ENCODE assay signal across 18 cellular contexts in the genomic region with DNA sequence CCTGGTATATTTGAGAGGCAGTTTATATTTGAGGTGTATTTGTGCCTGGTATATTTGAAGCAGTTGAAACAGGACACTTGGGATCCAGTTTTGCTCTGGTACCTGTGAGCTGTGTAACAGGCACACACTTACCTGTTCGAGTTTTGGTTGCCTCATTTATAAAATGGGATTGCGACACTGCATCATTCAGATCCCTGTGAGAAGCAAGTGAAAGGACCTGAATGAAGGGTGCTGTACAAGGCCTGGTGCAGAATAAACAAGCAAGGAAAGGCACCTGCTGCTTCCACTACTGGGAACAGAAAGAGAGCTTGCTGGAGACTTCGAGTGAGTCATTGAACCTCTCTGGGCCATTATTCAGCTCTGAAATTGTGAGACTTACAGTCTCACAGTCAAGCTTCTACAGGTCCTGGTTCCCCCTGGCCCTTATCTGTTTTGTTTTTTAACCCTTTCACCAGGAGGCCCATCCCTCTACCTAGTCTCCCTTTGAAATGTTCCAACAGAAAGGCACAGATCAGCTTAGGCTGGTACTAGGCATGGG. TPM values are rescaled to one million over a fixed set of nuclear protein-coding genes. Genes with fewer than 3 reads are reported as not detected.
DNase-seq lines count a peak whose midpoint lies in the region; ATAC-seq, FAIRE-seq and TF ChIP-seq lines count a peak whose summit lies in the region.
"Had no signal": no experiment of that assay in that cellular context is flagged by ENCODE, and none has a peak within 500 bp of the region (broad histone marks: within the 10 kb centered on the region; RNA-seq: fewer than 3 reads in every experiment).

No MANE protein-coding gene starts in this region.

- H3K27me3 Mint-ChIP-seq in activated naive CD8-positive, alpha-beta T cell treated with anti-CD3 and anti-CD28 coated beads for 36 hours, result no peaks in the 10 kb centered on the region

- H3K27ac ChIP-seq in DOHH2 (ENCODE audit: low read depth, low read length), result peak overlapping the region; percentile 94
- no peak overlapping the region for H3K27ac ChIP-seq in lung (ENCODE audit: low read depth in 1 of 2, low read length in 1 of 2)
- no peak overlapping the region for H3K27ac ChIP-seq in vagina

- H3K4me1 Mint-ChIP-seq in activated naive CD8-positive, alpha-beta T cell treated with anti-CD3 and anti-CD28 coated beads for 36 hours, result no peaks in the 10 kb centered on the region
- H3K4me1 Mint-ChIP-seq: GM23338 had no signal

- no peak for TF ChIP-seq RAD21 in Ishikawa (IDR thresholded peaks at IDR 0.05; ENCODE audit: low read depth)

- no peak for TF ChIP-seq CTCF in DOHH2 (IDR thresholded peaks at IDR 0.05; ENCODE audit: low read depth, low read length, poor library complexity, severe bottlenecking)
- no peak for TF ChIP-seq CTCF in bronchial epithelial cell (IDR thresholded peaks at IDR 0.05; ENCODE audit: insufficient read depth, low read length, severe bottlenecking)
- TF ChIP-seq CTCF in lung (IDR thresholded peaks at IDR 0.05; ENCODE audit: control extremely low read depth, extremely low read depth), result no peak
- no peak for TF ChIP-seq CTCF in GM10266 (IDR thresholded peaks at IDR 0.05; ENCODE audit: control insufficient read depth, insufficient read depth, low read depth, missing control alignments)
- TF ChIP-seq CTCF in vagina (IDR thresholded peaks at IDR 0.05), result no peak

- H3K9me2 ChIP-seq in DOHH2 (replicated peaks; ENCODE audit: control insufficient read depth, low read length), result no peaks in the 10 kb centered on the region

- H3K27me3 ChIP-seq in DOHH2 (ENCODE audit: control insufficient read depth, low read length) (no peaks in the 10 kb centered on the region), bronchial epithelial cell (ENCODE audit: control insufficient read depth, insufficient read depth, low read length) (no peaks in the 10 kb centered on the region), lung (ENCODE audit: control insufficient read depth, insufficient read depth) (no peaks in the 10 kb centered on the region), vagina (no peaks in the 10 kb centered on the region)

- H3K4me1 ChIP-seq in DOHH2 (ENCODE audit: control insufficient read depth, low read length) (peaks cover 37% of the 10 kb centered on the region), lung (ENCODE audit: control insufficient read depth in 2 of 2, insufficient read depth in 2 of 2, low read length in 2 of 2) (no peaks in the 10 kb centered on the region), vagina (no peaks in the 10 kb centered on the region)

- H3K4me3 Mint-ChIP-seq in activated naive CD8-positive, alpha-beta T cell treated with anti-CD3 and anti-CD28 coated beads for 36 hours, result no peak overlapping the region
- H3K4me3 Mint-ChIP-seq: CD14-positive monocyte; GM23338; T-helper 1 cell treated with Interleukin-12 subunit alpha and Interleukin-12 subunit beta and Interleukin-4 antibody, amounts not matched to agents 30 μg/mL and 1 μg/mL, for 36 hours had no signal

- DNase-seq in bronchial epithelial cell (ENCODE audit: low read depth), result peak; percentile 43
- peak; percentile 38 for DNase-seq in lung (ENCODE audit: low spot score)
- no peak for DNase-seq in GM10266 (ENCODE audit: extremely low spot score)
- DNase-seq in vagina (ENCODE audit: extremely low spot score in 2 of 2), result no peak
- DNase-seq in activated naive CD8-positive, alpha-beta T cell treated with anti-CD3 and anti-CD28 coated beads for 36 hours, result no peak
- DNase-seq: GDM1, KG1, NCI-H1417 treated with DMSO at 0.1 percent for 48 hours, NCI-H187 treated with DMSO at 0.1 percent for 48 hours, NCI-H748 treated with DMSO at 0.1 percent for 48 hours had no signal

- no peaks in the 10 kb centered on the region for H3K79me2 ChIP-seq in DOHH2 (ENCODE audit: control insufficient read depth, low read length)

- ATAC-seq in lung (ENCODE audit: insufficient read depth, low FRiP score), result peak; percentile 17
- ATAC-seq: GM23338, HCT116 had no signal

- H3K36me3 Mint-ChIP-seq in activated naive CD8-positive, alpha-beta T cell treated with anti-CD3 and anti-CD28 coated beads for 36 hours, result no peaks in the 10 kb centered on the region
- H3K36me3 Mint-ChIP-seq: CD14-positive monocyte had no signal

- TF ChIP-seq POLR2A in vagina (IDR thresholded peaks at IDR 0.05), result no peak

- 64 to 81% methylated on average over 3 of the region's 3 CpGs for WGBS in lung, 2 donors

- no peaks in the 10 kb centered on the region for H3K9me3 Mint-ChIP-seq in activated naive CD8-positive, alpha-beta T cell treated with anti-CD3 and anti-CD28 coated beads for 36 hours
- H3K9me3 Mint-ChIP-seq: CD14-positive monocyte; T-helper 1 cell treated with Interleukin-12 subunit alpha and Interleukin-12 subunit beta and Interleukin-4 antibody, amounts not matched to agents 30 μg/mL and 1 μg/mL, for 36 hours had no signal

- intact Hi-C loops in vagina (cut with DNase I), result no loop called here

- H3K4me2 ChIP-seq in DOHH2 (ENCODE audit: low read length), result peak overlapping the region; percentile 92
- H3K4me2 ChIP-seq: GM23338 had no signal

- no peak for FAIRE-seq in bronchial epithelial cell (lab: Jason Lieb, UNC)

- no peaks in the 10 kb centered on the region for H3K9me3 ChIP-seq in DOHH2 (ENCODE audit: control insufficient read depth, insufficient read depth, low read length)
- no peaks in the 10 kb centered on the region for H3K9me3 ChIP-seq in lung (ENCODE audit: control insufficient read depth in 2 of 2, insufficient read depth in 1 of 2, low read length in 1 of 2)
- H3K9me3 ChIP-seq in vagina, result no peaks in the 10 kb centered on the region

- H3F3A ChIP-seq in DOHH2 (ENCODE audit: control insufficient read depth, insufficient read depth), result peaks cover 10% of the 10 kb centered on the region

- peak overlapping the region; percentile 64; the same call in 1 of the 2 replicates for H3K4me3 ChIP-seq in DOHH2 (ENCODE audit: low read length)
- no peak overlapping the region for H3K4me3 ChIP-seq in bronchial epithelial cell (ENCODE audit: low read depth, low read length)
- no peak overlapping the region for H3K4me3 ChIP-seq in lung
- no peak overlapping the region for H3K4me3 ChIP-seq in vagina
- H3K4me3 ChIP-seq: GM23338 had no signal

- H4K20me1 ChIP-seq in DOHH2 (ENCODE audit: control insufficient read depth, insufficient read depth, low read depth, low read length), result no peaks in the 10 kb centered on the region

- H3K27ac Mint-ChIP-seq in activated naive CD8-positive, alpha-beta T cell treated with anti-CD3 and anti-CD28 coated beads for 36 hours, result no peak overlapping the region
- H3K27ac Mint-ChIP-seq: GM23338; T-helper 1 cell treated with Interleukin-12 subunit alpha and Interleukin-12 subunit beta and Interleukin-4 antibody, amounts not matched to agents 30 μg/mL and 1 μg/mL, for 36 hours had no signal

- no peaks in the 10 kb centered on the region for H3K36me3 ChIP-seq in DOHH2 (ENCODE audit: control insufficient read depth, low read length)
- H3K36me3 ChIP-seq in bronchial epithelial cell (ENCODE audit: control insufficient read depth, insufficient read depth, low read length), result no peaks in the 10 kb centered on the region
- no peaks in the 10 kb centered on the region for H3K36me3 ChIP-seq in lung (ENCODE audit: control insufficient read depth in 2 of 2, insufficient read depth in 2 of 2, low read length in 2 of 2)
- no peaks in the 10 kb centered on the region for H3K36me3 ChIP-seq in vagina

- TF ChIP-seq EP300 in Ishikawa (IDR thresholded peaks at IDR 0.05; ENCODE audit: borderline replicate concordance), result no peak

TF ChIP-seq in Ishikawa, 13 proteins besides CTCF, POLR2A, EP300 and RAD21:
- no peak for TF ChIP-seq ZBTB7A (IDR thresholded peaks at IDR 0.05; ENCODE audit: low read depth)
- peak; percentile 46 for TF ChIP-seq CEBPB (IDR thresholded peaks at IDR 0.05)

RNA-seq across cellular contexts. Expression of a gene that starts 11.5 kb away (rescaled TPM):
- total RNA-seq in bronchial epithelial cell, result 0.38 TPM in 1 of 2 replicates, not detected in the other
- not detected for total RNA-seq in lung
- polyA plus RNA-seq in lung, result not detected
- total RNA-seq in vagina, result 3.7 TPM
- total RNA-seq in activated naive CD8-positive, alpha-beta T cell treated with anti-CD3 and anti-CD28 coated beads for 36 hours, result not detected
- total RNA-seq: Daoy, GM23338, NCI-H460 had no signal
- polyA plus RNA-seq: CD14-positive monocyte had no signal

RNA-seq across cellular contexts. Expression of a gene that starts 14.1 kb away (rescaled TPM):
- total RNA-seq in bronchial epithelial cell, result not detected in 2 replicates
- under 1 TPM in 1 of 2 donors, not detected in 1; 0.15 TPM for total RNA-seq in lung
- not detected for polyA plus RNA-seq in lung
- 0.25 TPM for total RNA-seq in vagina
- total RNA-seq in activated naive CD8-positive, alpha-beta T cell treated with anti-CD3 and anti-CD28 coated beads for 36 hours, result not detected
- total RNA-seq: Daoy, GM23338 had no signal
- polyA plus RNA-seq: CD14-positive monocyte, GM23338 had no signal

RNA-seq across cellular contexts. Expression of a gene that starts 38.9 kb away (rescaled TPM):
- total RNA-seq in bronchial epithelial cell, result 0.13 TPM in 1 of 2 replicates, not detected in the other
- total RNA-seq in lung, result under 1 TPM; 0.20 to 0.92 TPM
- under 1 TPM in 1 of 2 donors, not detected in 1; 0.03 TPM for polyA plus RNA-seq in lung
- total RNA-seq in vagina, result not detected
- not detected for total RNA-seq in activated naive CD8-positive, alpha-beta T cell treated with anti-CD3 and anti-CD28 coated beads for 36 hours
- total RNA-seq: Daoy, NCI-H460 had no signal
- polyA plus RNA-seq: CD14-positive monocyte had no signal

Comparison
In these comparisons a context has a peak if more than half of its experiments do, and no peak if none do; other contexts are left out.
1. DNase-seq: peak in bronchial epithelial cell (single experiment) and lung (single experiment); none in GM10266 (single experiment), vagina (0 of 2) and activated naive CD8-positive, alpha-beta T cell treated with anti-CD3 and anti-CD28 coated beads for 36 hours (single experiment).